ENCODE assay signal across 7 cellular contexts in the genomic region with DNA sequence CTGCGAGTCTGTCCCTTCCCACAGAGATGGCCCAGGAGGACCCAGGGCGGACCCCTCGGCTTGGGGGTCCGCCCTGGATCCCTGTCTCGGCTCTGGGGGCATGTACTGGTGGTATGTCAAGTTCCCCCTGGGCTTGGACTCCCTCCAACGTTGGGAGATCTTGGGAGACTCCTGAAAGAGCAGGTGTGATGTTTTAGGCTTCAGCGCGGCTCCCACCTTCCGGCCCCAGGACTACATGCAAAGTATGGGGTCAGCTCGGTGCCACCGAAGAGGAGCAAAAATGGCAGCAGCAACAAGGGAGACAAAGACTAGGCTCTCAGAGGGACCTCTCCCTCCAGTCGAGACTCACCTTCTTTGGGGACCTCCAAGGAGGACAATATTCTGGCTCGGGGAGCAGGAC. TPM values are rescaled to one million over a fixed set of nuclear protein-coding genes. Genes with fewer than 3 reads are reported as not detected.
A peak's percentile ranks its signal among the peaks of the same experiment; 100 is the strongest.
DNase-seq lines count a peak whose midpoint lies in the region; ATAC-seq and TF ChIP-seq lines count a peak whose summit lies in the region.
"Had no signal": no experiment of that assay in that cellular context is flagged by ENCODE, and none has a peak within 500 bp of the region (broad histone marks: within the 10 kb centered on the region; RNA-seq: fewer than 3 reads in every experiment).

No MANE protein-coding gene starts in this region.

- no peak for TF ChIP-seq CTCF in LNCaP clone FGC (IDR thresholded peaks at IDR 0.05; ENCODE audit: control insufficient read depth, extremely low read depth, insufficient read depth)
- no peak for TF ChIP-seq CTCF in chondrocyte (IDR thresholded peaks at IDR 0.05)

- no peak overlapping the region for H3K27ac Mint-ChIP-seq in chondrocyte (ENCODE audit: unreplicated experiment)

- DNase-seq in LNCaP clone FGC (ENCODE audit: low read depth) = no peak
- no peak for DNase-seq in chondrocyte (ENCODE audit: low spot score)
- DNase-seq in skeletal muscle cell (ENCODE audit: low read depth) = no peak
- no peak for DNase-seq in SIG-M5 treated with dmso at 0.1 percent for 504 hours (lab: John Stamatoyannopoulos, UW; ENCODE audit: unreplicated experiment)
- DNase-seq in COLO668 (lab: John Stamatoyannopoulos, UW; ENCODE audit: unreplicated experiment) = no peak

- no peak for ATAC-seq in GM18502 (IDR thresholded peaks at IDR 0.05; ENCODE audit: poor library complexity, unreplicated experiment)

- no peaks in the 10 kb centered on the region for H3K9me3 Mint-ChIP-seq in chondrocyte (ENCODE audit: low read depth)
- H3K9me3 Mint-ChIP-seq: T-helper 1 cell treated with Interleukin-12 subunit alpha and Interleukin-12 subunit beta and Interleukin-4 antibody, amounts not matched to agents 30 μg/mL and 1 μg/mL, for 36 hours had no signal

- H3K4me1 Mint-ChIP-seq in chondrocyte (ENCODE audit: low read depth) = peaks cover 39% of the 10 kb centered on the region

- H3K4me3 ChIP-seq in LNCaP clone FGC (ENCODE audit: low read depth, low read length) (peak overlapping the region; percentile 68), skeletal muscle cell (ENCODE audit: low read depth, low read length) (peak overlapping the region; percentile 62)

- no peaks in the 10 kb centered on the region for H3K36me3 Mint-ChIP-seq in chondrocyte (ENCODE audit: low read depth)

- H3K4me3 Mint-ChIP-seq in chondrocyte (ENCODE audit: unreplicated experiment) = peak overlapping the region; percentile 91

- H3K27me3 Mint-ChIP-seq in chondrocyte (ENCODE audit: low read depth) = no peaks in the 10 kb centered on the region

RNA-seq across cellular contexts. Expression of a gene that starts 4.2 kb away (rescaled TPM):
- 1.6 to 2.9 TPM (median 1.7 TPM) in 3 replicates for total RNA-seq in chondrocyte

RNA-seq across cellular contexts. Expression of a gene that starts 19.5 kb away (rescaled TPM):
- total RNA-seq in chondrocyte = not detected in 3 replicates

RNA-seq across cellular contexts. Expression of a gene that starts 25.1 kb away (rescaled TPM):
- total RNA-seq in chondrocyte = 0.31 to 1.00 TPM (median 0.62 TPM) in 3 replicates

RNA-seq across cellular contexts. Expression of a gene that starts 31.4 kb away (rescaled TPM):
- not detected in 3 replicates for total RNA-seq in chondrocyte

RNA-seq across cellular contexts. Expression of a gene that starts 37.2 kb away (rescaled TPM):
- 0.44 to 0.52 TPM in 2 of 3 replicates, not detected in the other for total RNA-seq in chondrocyte
